In genomic region chr1:211654838-211655787, GRCh38 we compare ENCODE assay signal across 8 cellular contexts.
A peak's percentile ranks its signal among the peaks of the same experiment; 100 is the strongest.
DNase-seq lines count a peak whose midpoint lies in the region; ATAC-seq, FAIRE-seq and TF ChIP-seq lines count a peak whose summit lies in the region.

No MANE protein-coding gene starts in this region.

- peak; percentile 73 for DNase-seq in NCI-H2171 treated with DMSO at 0.1 percent for 48 hours (lab: John Stamatoyannopoulos, UW)
- peak; percentile 55 for DNase-seq in brain pericyte (ENCODE audit: low read depth, low spot score)
- peak; percentile 88 for DNase-seq in inferior parietal cortex (ENCODE audit: extremely low spot score)
- peak; percentile 67 to 76 for DNase-seq in stimulated activated CD4-positive, alpha-beta T cell treated with anti-CD3 and anti-CD28 coated beads, Interleukin-15, amount 100 ng/mL, for 48 hours (ENCODE audit: low read depth in 2 of 2)

- H3K27ac ChIP-seq in VCaP: no peak overlapping the region

- ATAC-seq in GM18511 (IDR thresholded peaks at IDR 0.05; ENCODE audit: unreplicated experiment): peak; percentile 93
- ATAC-seq in HG03095 (IDR thresholded peaks at IDR 0.05; ENCODE audit: unreplicated experiment): peak; percentile 90

- FAIRE-seq in A204.1 (lab: Jason Lieb, UNC): peak; percentile 82

- peak; percentile 94 for TF ChIP-seq CTCF in VCaP (conservative IDR thresholded peaks at IDR 0.05)
